8 cellular contexts compared by ENCODE assay signal in the genomic region with DNA sequence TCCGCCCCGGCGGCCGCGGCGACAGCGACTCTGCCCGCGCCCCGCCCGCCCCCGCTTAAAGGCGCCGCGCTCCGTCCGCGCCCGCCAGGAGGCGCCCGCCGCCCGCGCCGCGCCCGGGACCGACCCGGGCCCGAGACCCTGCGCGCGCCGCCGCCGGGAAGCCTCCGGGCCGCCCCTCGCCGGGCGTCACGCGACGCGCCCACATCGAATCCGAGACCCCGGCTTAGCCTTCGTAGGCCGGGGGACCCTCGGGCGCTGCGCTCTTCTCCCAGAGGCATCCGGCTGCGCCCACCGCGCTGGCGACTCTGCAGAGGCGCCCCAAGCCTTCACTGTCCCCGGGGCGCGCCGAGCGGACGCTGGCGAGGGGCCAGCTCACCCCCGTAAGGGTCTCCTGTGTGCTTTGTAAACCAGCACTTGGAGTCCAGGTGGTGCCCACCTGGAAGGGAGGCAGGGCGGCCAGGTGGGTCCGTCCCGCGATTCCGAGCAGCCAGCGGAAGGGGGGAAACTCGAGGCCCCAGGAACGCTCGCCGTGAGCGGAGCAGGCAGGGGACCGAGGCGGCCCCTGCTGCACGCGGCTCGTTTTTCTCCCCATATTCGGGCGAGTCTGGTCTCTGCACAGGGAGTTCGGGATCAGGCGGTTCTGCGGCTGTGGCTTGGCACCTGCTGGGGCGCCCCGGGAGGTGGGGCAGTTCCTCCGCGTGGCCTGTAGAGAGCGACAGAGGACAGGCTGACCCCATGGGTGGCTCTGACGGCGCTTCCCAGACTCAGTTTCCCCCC. TPM values are rescaled to one million over a fixed set of nuclear protein-coding genes. Genes with fewer than 3 reads are reported as not detected.
A peak's percentile ranks its signal among the peaks of the same experiment; 100 is the strongest.
DNase-seq lines count a peak whose midpoint lies in the region; ATAC-seq and TF ChIP-seq lines count a peak whose summit lies in the region.

No MANE protein-coding gene starts in this region.

- H2AFZ ChIP-seq in Karpas-422 (ENCODE audit: low read length), result no peak overlapping the region
- H2AFZ ChIP-seq in SU-DHL-6 (ENCODE audit: low read depth, low read length, severe bottlenecking), result peak overlapping the region; percentile 59

- DNase-seq in A673 (ENCODE audit: low spot score) (peak; percentile 81), Karpas-422 (peak; percentile 81), anterior cingulate cortex (lab: John Stamatoyannopoulos, UW) (peak in 48 of 58 donors; percentile 17 to 78 (median 56)), hepatic stellate cell (ENCODE audit: low spot score) (peak; percentile 73), renal cortical epithelial cell (ENCODE audit: low read depth) (peak; percentile 19), posterior vena cava (ENCODE audit: low spot score) (no peak)

- H3K36me3 ChIP-seq in A673 (ENCODE audit: insufficient read depth, low read length, poor library complexity, severe bottlenecking) (no peaks in the 10 kb centered on the region), Karpas-422 (ENCODE audit: insufficient read depth, low read length) (no peaks in the 10 kb centered on the region), SU-DHL-6 (ENCODE audit: low read length) (no peaks in the 10 kb centered on the region)

- ATAC-seq in GM18505 (IDR thresholded peaks at IDR 0.05; ENCODE audit: unreplicated experiment), result peak; percentile 35

- H3K4me2 ChIP-seq in Karpas-422 (ENCODE audit: low read depth, low read length, poor library complexity, severe bottlenecking) (peak overlapping the region; percentile 59), SU-DHL-6 (ENCODE audit: low read depth, low read length, poor library complexity, severe bottlenecking) (peak overlapping the region; percentile 85)

- no TSS peak for BruUV-seq in A673 (replicated peaks; lab: Mats Ljungman, UMichigan)

- H3K4me3 ChIP-seq in A673 (ENCODE audit: low read depth, low read length, poor library complexity, severe bottlenecking) (peak overlapping the region; percentile 61), Karpas-422 (ENCODE audit: low read length) (peak overlapping the region; percentile 53; the same call in 1 of the 2 replicates), SU-DHL-6 (ENCODE audit: insufficient read depth, low read length, poor library complexity, severe bottlenecking) (peak overlapping the region; percentile 54)

- CTCF ChIA-PET in A673 (lab: Charles Lee), result interaction anchor here (0.5 to 1.5 kb wide), 8 partner anchors 18 to 250 kb away, joined by 3 to 9 read pairs (median 5); partner anchors contain the start of gene PAXX

- peaks cover 10% of the 10 kb centered on the region for H3K4me1 ChIP-seq in A673 (ENCODE audit: insufficient read depth, low read length, poor library complexity, severe bottlenecking)
- H3K4me1 ChIP-seq in Karpas-422 (ENCODE audit: low read length), result peaks cover 41% of the 10 kb centered on the region

- intact Hi-C loops in A673 (cut with micrococcal nuclease; ENCODE audit: unreplicated experiment) (no loop called here), posterior vena cava (cut with DNase I) (loop anchor here in 1 of 2 donors (5.0 kb wide), 1 partner anchor 241 kb away; no protein-coding TSS in a partner anchor)

- 0 out of 2 replicates have a peak, but pooled peaks have one; percentile 37 for TF ChIP-seq CTCF in A673 (conservative IDR thresholded peaks at IDR 0.05; ENCODE audit: low read depth, low read length)
- TF ChIP-seq CTCF in SU-DHL-6 (IDR thresholded peaks at IDR 0.05; ENCODE audit: insufficient read depth, low read length, poor library complexity, severe bottlenecking), result peak; percentile 29

- H3K9me2 ChIP-seq in Karpas-422 (replicated peaks; ENCODE audit: insufficient read depth, low read length) (no peaks in the 10 kb centered on the region), SU-DHL-6 (replicated peaks; ENCODE audit: insufficient read depth, low read length) (no peaks in the 10 kb centered on the region)

- POLR2A ChIA-PET in A673 (lab: Charles Lee; ENCODE audit: low non-redundant PET), result no interaction called here

- H3K27ac ChIP-seq in A673 (ENCODE audit: low read depth, low read length, poor library complexity, severe bottlenecking), result peak overlapping the region; percentile 64
- H3K27ac ChIP-seq in Karpas-422 (ENCODE audit: low read length), result no peak overlapping the region
- no peak overlapping the region for H3K27ac ChIP-seq in SU-DHL-6 (ENCODE audit: low read depth, low read length)

- no peak for TF ChIP-seq POLR2A in GM18505 (IDR thresholded peaks at IDR 0.05; ENCODE audit: borderline replicate concordance, extremely low read depth, insufficient read depth, insufficient read length)

- H4K20me1 ChIP-seq in Karpas-422 (ENCODE audit: insufficient read depth, low read depth, low read length), result no peaks in the 10 kb centered on the region; the same call in 1 of the 2 replicates
- no peaks in the 10 kb centered on the region for H4K20me1 ChIP-seq in SU-DHL-6 (ENCODE audit: low read depth, low read length)

- H3K79me2 ChIP-seq in Karpas-422 (ENCODE audit: low read length) (no peaks in the 10 kb centered on the region), SU-DHL-6 (ENCODE audit: insufficient read depth, low read length) (no peaks in the 10 kb centered on the region)

- H3K27me3 ChIP-seq in A673 (replicated peaks; ENCODE audit: insufficient read depth, low read depth, low read length, poor library complexity) (no peaks in the 10 kb centered on the region), Karpas-422 (ENCODE audit: low read length) (no peaks in the 10 kb centered on the region), SU-DHL-6 (ENCODE audit: low read length) (no peaks in the 10 kb centered on the region)

- H3K9me3 ChIP-seq in A673 (ENCODE audit: low read depth, low read length, poor library complexity, severe bottlenecking), result no peaks in the 10 kb centered on the region
- no peaks in the 10 kb centered on the region for H3K9me3 ChIP-seq in Karpas-422 (ENCODE audit: low read length)
- no peaks in the 10 kb centered on the region for H3K9me3 ChIP-seq in SU-DHL-6 (ENCODE audit: insufficient read depth, low read length)

- H3F3A ChIP-seq in SU-DHL-6 (ENCODE audit: insufficient read depth), result no peaks in the 10 kb centered on the region

- H3K9ac ChIP-seq in Karpas-422 (ENCODE audit: low read length) (peak overlapping the region; percentile 35), SU-DHL-6 (ENCODE audit: low read length) (peak overlapping the region; percentile 54; the same call in 1 of the 2 replicates)

RNA-seq across cellular contexts. Expression of gene ABCA2, which starts 0.4 kb away (rescaled TPM):
- 27.8 and 38.9 TPM in 2 replicates for total RNA-seq in A673 (2021)
- total RNA-seq in Karpas-422 (2014; rRNA removed; shearing (Covaris generic); ENCODE audit: low replicate concordance), result 2.4 and 6.4 TPM in 2 replicates
- 7.5 and 53.0 TPM in 2 replicates for total RNA-seq in renal cortical epithelial cell
- 10 to 100 TPM; 30.8 to 32.8 TPM for total RNA-seq in posterior vena cava

RNA-seq across cellular contexts. Expression of gene FUT7, which starts 3.4 kb away (rescaled TPM):
- not detected in 2 replicates for total RNA-seq in A673 (2021)
- not detected in 2 replicates for total RNA-seq in Karpas-422 (2014; rRNA removed; shearing (Covaris generic); ENCODE audit: low replicate concordance)
- total RNA-seq in renal cortical epithelial cell, result not detected in 2 replicates
- under 1 TPM; 0.24 to 0.32 TPM for total RNA-seq in posterior vena cava

RNA-seq across cellular contexts. Expression of gene NPDC1, which starts 17.5 kb away (rescaled TPM):
- total RNA-seq in A673 (2021) (73.9 and 81.4 TPM in 2 replicates), renal cortical epithelial cell (7.1 and 21.6 TPM in 2 replicates), posterior vena cava (100 to 1,000 TPM; 129 to 133 TPM)
- total RNA-seq in Karpas-422 (2014; rRNA removed; shearing (Covaris generic); ENCODE audit: low replicate concordance), result not detected in 2 replicates

RNA-seq across cellular contexts. Expression of gene ENTPD2, which starts 25.4 kb away (rescaled TPM):
- total RNA-seq in A673 (2021), result not detected in 2 replicates
- total RNA-seq in Karpas-422 (2014; rRNA removed; shearing (Covaris generic); ENCODE audit: low replicate concordance), result not detected in 2 replicates
- total RNA-seq in renal cortical epithelial cell, result 0.17 and 0.35 TPM in 2 replicates
- 1 to 10 TPM in 1 of 2 donors, under 1 TPM in 1; 0.48 to 1.2 TPM for total RNA-seq in posterior vena cava

RNA-seq across cellular contexts. Expression of gene CLIC3, which starts 32.1 kb away (rescaled TPM):
- not detected in 2 replicates for total RNA-seq in A673 (2021)
- total RNA-seq in Karpas-422 (2014; rRNA removed; shearing (Covaris generic); ENCODE audit: low replicate concordance), result not detected in 2 replicates
- total RNA-seq in renal cortical epithelial cell, result 0.85 and 1.9 TPM in 2 replicates
- 1 to 10 TPM; 1.9 to 3.8 TPM for total RNA-seq in posterior vena cava
